Comparison of ENCODE assay signal across 9 cellular contexts in genomic region chr7:155660059-155660757, GRCh38. TPM values are rescaled to one million over a fixed set of nuclear protein-coding genes. Genes with fewer than 3 reads are reported as not detected.
A peak's percentile ranks its signal among the peaks of the same experiment; 100 is the strongest.
DNase-seq lines count a peak whose midpoint lies in the region; ATAC-seq and TF ChIP-seq lines count a peak whose summit lies in the region.
"Had no signal": no experiment of that assay in that cellular context is flagged by ENCODE, and none has a peak within 500 bp of the region (broad histone marks: within the 10 kb centered on the region; RNA-seq: fewer than 3 reads in every experiment).

No MANE protein-coding gene starts in this region.

- DNase-seq in GM10266 (ENCODE audit: extremely low spot score) (peak; percentile 57), endothelial cell (ENCODE audit: low spot score) (no peak), NCI-H748 (lab: John Stamatoyannopoulos, UW; ENCODE audit: unreplicated experiment) (no peak)
- DNase-seq in activated T-helper 2 cell treated with anti-CD3 and anti-CD28 coated beads, Interferon-gamma antibody, Interleukin-2, Interleukin-4, amounts not matched to agents 10 μg/mL and 5 μg/mL and 100 μg/mL, durations not matched to agents 14 hours and 24 hours and 36 hours (ENCODE audit: low spot score), result no peak
- no peak for DNase-seq in effector memory CD4-positive, alpha-beta T cell
- DNase-seq in effector memory CD8-positive, alpha-beta T cell, result no peak
- DNase-seq: DMS153 had no signal

- ATAC-seq in GM19455 (IDR thresholded peaks at IDR 0.05; ENCODE audit: unreplicated experiment) (peak; percentile 80), HG03066 (IDR thresholded peaks at IDR 0.05; ENCODE audit: low read depth, unreplicated experiment) (peak; percentile 66)
- no peak for ATAC-seq in effector memory CD8-positive, alpha-beta T cell (replicated peaks)

- H3K36me3 ChIP-seq in effector memory CD4-positive, alpha-beta T cell (ENCODE audit: control insufficient read depth, insufficient read depth, low read length), result no peaks in the 10 kb centered on the region

- H3K27ac Mint-ChIP-seq in activated T-helper 2 cell treated with anti-CD3 and anti-CD28 coated beads, Interferon-gamma antibody, Interleukin-2, Interleukin-4, amounts not matched to agents 10 μg/mL and 5 μg/mL and 100 μg/mL, durations not matched to agents 14 hours and 24 hours and 36 hours, result peak overlapping the region; percentile 95
- H3K27ac Mint-ChIP-seq in endothelial cell (ENCODE audit: unreplicated experiment), result no peak overlapping the region
- peak overlapping the region in 1 of 2 donors; percentile 64 for H3K27ac Mint-ChIP-seq in effector memory CD8-positive, alpha-beta T cell

- no peaks in the 10 kb centered on the region for H3K27me3 ChIP-seq in effector memory CD4-positive, alpha-beta T cell (replicated peaks; ENCODE audit: control insufficient read depth, insufficient read depth, low read length, poor library complexity, severe bottlenecking)

- peaks cover 35% of the 10 kb centered on the region for H3K36me3 Mint-ChIP-seq in activated T-helper 2 cell treated with anti-CD3 and anti-CD28 coated beads, Interferon-gamma antibody, Interleukin-2, Interleukin-4, amounts not matched to agents 10 μg/mL and 5 μg/mL and 100 μg/mL, durations not matched to agents 14 hours and 24 hours and 36 hours (ENCODE audit: low read depth)
- no peaks in the 10 kb centered on the region for H3K36me3 Mint-ChIP-seq in endothelial cell (ENCODE audit: low read depth, unreplicated experiment)
- peaks cover 6% of the 10 kb centered on the region for H3K36me3 Mint-ChIP-seq in effector memory CD8-positive, alpha-beta T cell (ENCODE audit: insufficient read depth)

- H3K27ac ChIP-seq in effector memory CD4-positive, alpha-beta T cell (ENCODE audit: insufficient read depth, low read length, poor library complexity, severe bottlenecking), result no peak overlapping the region

- TF ChIP-seq CTCF in GM10266 (IDR thresholded peaks at IDR 0.05; ENCODE audit: control insufficient read depth, insufficient read depth, low read depth, missing control alignments), result no peak
- no peak for TF ChIP-seq CTCF in endothelial cell (IDR thresholded peaks at IDR 0.05; ENCODE audit: unreplicated experiment)

- peaks cover 12% of the 10 kb centered on the region for H3K4me1 ChIP-seq in effector memory CD4-positive, alpha-beta T cell (ENCODE audit: control insufficient read depth, insufficient read depth, low read length, poor library complexity, severe bottlenecking)

- no peaks in the 10 kb centered on the region for H3K27me3 Mint-ChIP-seq in activated T-helper 2 cell treated with anti-CD3 and anti-CD28 coated beads, Interferon-gamma antibody, Interleukin-2, Interleukin-4, amounts not matched to agents 10 μg/mL and 5 μg/mL and 100 μg/mL, durations not matched to agents 14 hours and 24 hours and 36 hours (ENCODE audit: low read depth)
- peaks cover 2% of the 10 kb centered on the region for H3K27me3 Mint-ChIP-seq in endothelial cell (ENCODE audit: unreplicated experiment)
- H3K27me3 Mint-ChIP-seq in effector memory CD8-positive, alpha-beta T cell, result no peaks in the 10 kb centered on the region

- no peak overlapping the region for H3K4me3 Mint-ChIP-seq in activated T-helper 2 cell treated with anti-CD3 and anti-CD28 coated beads, Interferon-gamma antibody, Interleukin-2, Interleukin-4, amounts not matched to agents 10 μg/mL and 5 μg/mL and 100 μg/mL, durations not matched to agents 14 hours and 24 hours and 36 hours (ENCODE audit: low read depth)
- H3K4me3 Mint-ChIP-seq in endothelial cell (ENCODE audit: unreplicated experiment), result no peak overlapping the region
- H3K4me3 Mint-ChIP-seq in effector memory CD8-positive, alpha-beta T cell, result peak overlapping the region in 1 of 2 donors; percentile 14

- no peaks in the 10 kb centered on the region for H3K9me3 ChIP-seq in effector memory CD4-positive, alpha-beta T cell (ENCODE audit: control insufficient read depth, low read length)

- peaks cover 51% of the 10 kb centered on the region for H3K4me1 Mint-ChIP-seq in activated T-helper 2 cell treated with anti-CD3 and anti-CD28 coated beads, Interferon-gamma antibody, Interleukin-2, Interleukin-4, amounts not matched to agents 10 μg/mL and 5 μg/mL and 100 μg/mL, durations not matched to agents 14 hours and 24 hours and 36 hours (ENCODE audit: low read depth)
- H3K4me1 Mint-ChIP-seq in endothelial cell (ENCODE audit: unreplicated experiment), result peaks cover 5% of the 10 kb centered on the region
- H3K4me1 Mint-ChIP-seq in effector memory CD8-positive, alpha-beta T cell (ENCODE audit: low read depth in 2 of 2), result peaks cover 46 to 80% of the 10 kb centered on the region in 2 donors

- H3K4me3 ChIP-seq in effector memory CD4-positive, alpha-beta T cell (ENCODE audit: insufficient read depth, low read depth, low read length, poor library complexity, severe bottlenecking), result no peak overlapping the region

- intact Hi-C loops in activated T-helper 2 cell treated with anti-CD3 and anti-CD28 coated beads, Interferon-gamma antibody, Interleukin-2, Interleukin-4, amounts not matched to agents 10 μg/mL and 5 μg/mL and 100 μg/mL, durations not matched to agents 14 hours and 24 hours and 36 hours (cut with micrococcal nuclease), result loop anchor here (1.0 kb wide), 2 partner anchors 42 to 74 kb away; no protein-coding TSS in a partner anchor

- peaks cover 8% of the 10 kb centered on the region for H3K9me3 Mint-ChIP-seq in activated T-helper 2 cell treated with anti-CD3 and anti-CD28 coated beads, Interferon-gamma antibody, Interleukin-2, Interleukin-4, amounts not matched to agents 10 μg/mL and 5 μg/mL and 100 μg/mL, durations not matched to agents 14 hours and 24 hours and 36 hours
- no peaks in the 10 kb centered on the region for H3K9me3 Mint-ChIP-seq in endothelial cell (ENCODE audit: unreplicated experiment)
- H3K9me3 Mint-ChIP-seq in effector memory CD8-positive, alpha-beta T cell, result no peaks in the 10 kb centered on the region

RNA-seq across cellular contexts. Expression of gene RBM33, which starts 15.7 kb away (rescaled TPM):
- 79.8 and 80.3 TPM in 2 replicates for total RNA-seq in activated T-helper 2 cell treated with anti-CD3 and anti-CD28 coated beads, Interferon-gamma antibody, Interleukin-2, Interleukin-4, amounts not matched to agents 10 μg/mL and 5 μg/mL and 100 μg/mL, durations not matched to agents 14 hours and 24 hours and 36 hours
- total RNA-seq in endothelial cell (ENCODE audit: unreplicated experiment), result 65.3 TPM
